In the genomic region with DNA sequence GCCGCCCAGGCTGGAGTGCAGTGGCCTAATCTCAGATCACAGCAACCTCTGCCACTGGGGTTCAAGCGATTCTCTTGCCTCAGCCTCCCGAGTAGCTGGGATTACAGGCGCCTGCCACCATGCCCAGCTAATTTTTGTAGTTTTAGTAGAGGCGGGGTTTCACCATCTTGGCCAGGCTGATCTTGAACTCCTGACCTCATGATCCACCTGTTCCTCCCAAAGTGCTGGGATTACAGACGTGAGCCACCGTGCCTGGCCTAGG, we compare ENCODE assay signal across 8 cellular contexts. TPM values are rescaled to one million over a fixed set of nuclear protein-coding genes. Genes with fewer than 3 reads are reported as not detected.
DNase-seq lines count a peak whose midpoint lies in the region; ATAC-seq and TF ChIP-seq lines count a peak whose summit lies in the region.
"Not testable (repeated sequence)": the region's sequence is repeated elsewhere in the genome, so short reads cannot be mapped to it uniquely, and the experiment has no call there.

No MANE protein-coding gene starts in this region.

- H3K4me1 ChIP-seq in duodenal mucosa (ENCODE audit: control insufficient read depth in 1 of 2, insufficient read depth in 2 of 2, low read length in 2 of 2) (peaks cover 33 to 51% of the 10 kb centered on the region in 2 donors), gastrocnemius medialis (peaks cover 29 to 37% of the 10 kb centered on the region in 2 donors)
- not testable (repeated sequence) for H3K4me1 ChIP-seq in right cardiac atrium (ENCODE audit: control insufficient read depth, insufficient read depth, low read length)

- not testable (repeated sequence) for H3K27ac Mint-ChIP-seq in T-cell
- H3K27ac Mint-ChIP-seq in activated naive CD4-positive, alpha-beta T cell treated with anti-CD3 and anti-CD28 coated beads, Interleukin-2, amount 50 U/mL, for 24 hours, result peak overlapping the region; percentile 17
- H3K27ac Mint-ChIP-seq in naive B cell, result peak overlapping the region in 1 of 6 donors; percentile 74

- H3K4me3 Mint-ChIP-seq in T-cell (peak overlapping the region; percentile 39 to 82 (median 47)), naive B cell (peak overlapping the region in 7 of 8 donors; percentile 70 to 92 (median 83))
- not testable (repeated sequence) for H3K4me3 Mint-ChIP-seq in activated naive CD4-positive, alpha-beta T cell treated with anti-CD3 and anti-CD28 coated beads, Interleukin-2, amount 50 U/mL, for 24 hours

- H3K4me1 Mint-ChIP-seq in T-cell (peaks cover 12 to 24% (median 20%) of the 10 kb centered on the region in 3 donors), naive B cell (peaks cover 14 to 26% (median 21%) of the 10 kb centered on the region in 3 donors)
- H3K4me1 Mint-ChIP-seq in activated naive CD4-positive, alpha-beta T cell treated with anti-CD3 and anti-CD28 coated beads, Interleukin-2, amount 50 U/mL, for 24 hours, result peaks cover 22% of the 10 kb centered on the region

- not testable (repeated sequence) for H3K27ac ChIP-seq in AG04450 (ENCODE audit: low read depth, low read length); duodenal mucosa (ENCODE audit: low read depth, low read length); right cardiac atrium (ENCODE audit: low read length)
- peak overlapping the region in 3 of 4 donors; percentile 89 to 96 (median 96) for H3K27ac ChIP-seq in gastrocnemius medialis

- in situ Hi-C loops in gastrocnemius medialis (cut with MboI; ENCODE audit: low sequenced_read_pairs in 4 of 4), result not testable (repeated sequence)

- H3K27me3 Mint-ChIP-seq in T-cell; activated naive CD4-positive, alpha-beta T cell treated with anti-CD3 and anti-CD28 coated beads, Interleukin-2, amount 50 U/mL, for 24 hours; naive B cell: not testable (repeated sequence)

- H3K9me3 Mint-ChIP-seq in T-cell; activated naive CD4-positive, alpha-beta T cell treated with anti-CD3 and anti-CD28 coated beads, Interleukin-2, amount 50 U/mL, for 24 hours; naive B cell: not testable (repeated sequence)

- peaks cover 13% of the 10 kb centered on the region for H3K36me3 Mint-ChIP-seq in T-cell
- H3K36me3 Mint-ChIP-seq in activated naive CD4-positive, alpha-beta T cell treated with anti-CD3 and anti-CD28 coated beads, Interleukin-2, amount 50 U/mL, for 24 hours; naive B cell: not testable (repeated sequence)

- intact Hi-C loops in right cardiac atrium (cut with DNase I), result loop anchor here in 2 of 4 donors (10.0 kb wide), 2 partner anchors 53 to 83 kb away; no protein-coding TSS in a partner anchor
- intact Hi-C loops in gastrocnemius medialis (cut with DNase I; ENCODE audit: low total_unique reads), result not testable (repeated sequence)

- H3K4me3 ChIP-seq in AG04450 (ENCODE audit: low read depth, low read length) (peak overlapping the region; percentile 81), GM12865 (ENCODE audit: low read depth, low read length) (peak overlapping the region; percentile 93), duodenal mucosa (ENCODE audit: low read depth in 1 of 2, low read length in 2 of 2) (peak overlapping the region; percentile 84), right cardiac atrium (ENCODE audit: low read length) (peak overlapping the region; percentile 99), gastrocnemius medialis (peak overlapping the region in 2 of 4 donors; percentile 28 to 90)

- peaks cover 31% of the 10 kb centered on the region for H3K27me3 ChIP-seq in AG04450 (ENCODE audit: control insufficient read depth, insufficient read depth, low read length)
- not testable (repeated sequence) for H3K27me3 ChIP-seq in duodenal mucosa (ENCODE audit: control insufficient read depth in 1 of 2, insufficient read depth in 2 of 2, low read length in 2 of 2); right cardiac atrium (ENCODE audit: control insufficient read depth, insufficient read depth); gastrocnemius medialis

- H3K36me3 ChIP-seq in duodenal mucosa (ENCODE audit: control insufficient read depth in 1 of 2, insufficient read depth in 2 of 2, low read length in 2 of 2), result peaks cover 11 to 19% of the 10 kb centered on the region in 2 donors
- H3K36me3 ChIP-seq in gastrocnemius medialis, result not testable (repeated sequence)

- ATAC-seq in T-cell (replicated peaks in 1 of 4); right cardiac atrium; naive B cell (ENCODE audit: low read depth in 2 of 2); gastrocnemius medialis: not testable (repeated sequence)

- not testable (repeated sequence) for H3K9me3 ChIP-seq in AG04450 (ENCODE audit: control insufficient read depth, insufficient read depth, low read length); duodenal mucosa (ENCODE audit: control insufficient read depth in 1 of 2, low read length in 2 of 2); right cardiac atrium (ENCODE audit: control insufficient read depth, low read length); gastrocnemius medialis

- peak overlapping the region; percentile 8 to 89 for H3K9ac ChIP-seq in duodenal mucosa (ENCODE audit: low read depth in 1 of 2, low read length in 2 of 2)

- WGBS in right cardiac atrium, result 80% methylated on average over 7 of the region's 7 CpGs

- CTCF ChIA-PET in AG04450 (lab: Charles Lee), result interaction anchor here (0.9 kb wide), 1 partner anchor 146 kb away, joined by 3 read pairs; no protein-coding TSS in a partner anchor
- CTCF ChIA-PET in T-cell (lab: Charles Lee), result interaction anchor here in 1 of 2 donors (0.9 kb wide), 1 partner anchor 146 kb away, joined by 7 read pairs; no protein-coding TSS in a partner anchor

- DNase-seq in AG04450 (ENCODE audit: low read depth, low spot score); GM12865 (ENCODE audit: low read depth); T-cell; right cardiac atrium; naive B cell: not testable (repeated sequence)
- DNase-seq in gastrocnemius medialis, result peak in 1 of 2 donors; percentile 9

- TF ChIP-seq CTCF in AG04450 (IDR thresholded peaks at IDR 0.05; ENCODE audit: low read depth, low read length); GM12865 (IDR thresholded peaks at IDR 0.05; ENCODE audit: insufficient read depth, low read depth, low read length, missing control alignments); gastrocnemius medialis (IDR thresholded peaks at IDR 0.05 in 4 of 5, conservative IDR thresholded peaks at IDR 0.05 in 1 of 5): not testable (repeated sequence)

- POLR2A ChIA-PET in AG04450 (lab: Yijun Ruan, JAX); T-cell (lab: Charles Lee): not testable (repeated sequence)

- not testable (repeated sequence) for TF ChIP-seq POLR2A in gastrocnemius medialis (IDR thresholded peaks at IDR 0.05)

RNA-seq across cellular contexts. Expression of a gene that starts 1.8 kb away (rescaled TPM):
- polyA plus RNA-seq in AG04450 (2011; rRNA removed), result 8.5 and 10.4 TPM in 2 replicates
- 11.5 and 14.1 TPM in 2 replicates for polyA minus RNA-seq in AG04450 (2011; rRNA and poly(A)+ RNA removed)
- 10 to 100 TPM; 11.0 to 22.2 (median 19.6) TPM for total RNA-seq in T-cell
- total RNA-seq in right cardiac atrium, result 10 to 100 TPM; 63.6 to 85.2 (median 72.7) TPM
- polyA plus RNA-seq in right cardiac atrium, result 22.9 TPM
- polyA plus RNA-seq in naive B cell (ENCODE audit: low read depth in 6 of 6), result 10 to 100 TPM in 1 of 6 donors, 1 to 10 TPM in 5; 4.6 to 10.8 (median 7.0) TPM
- 10 to 100 TPM; 29.6 to 74.8 (median 57.9) TPM for total RNA-seq in gastrocnemius medialis
